Comparison of ENCODE assay signal across 1 cellular context in the genomic region with DNA sequence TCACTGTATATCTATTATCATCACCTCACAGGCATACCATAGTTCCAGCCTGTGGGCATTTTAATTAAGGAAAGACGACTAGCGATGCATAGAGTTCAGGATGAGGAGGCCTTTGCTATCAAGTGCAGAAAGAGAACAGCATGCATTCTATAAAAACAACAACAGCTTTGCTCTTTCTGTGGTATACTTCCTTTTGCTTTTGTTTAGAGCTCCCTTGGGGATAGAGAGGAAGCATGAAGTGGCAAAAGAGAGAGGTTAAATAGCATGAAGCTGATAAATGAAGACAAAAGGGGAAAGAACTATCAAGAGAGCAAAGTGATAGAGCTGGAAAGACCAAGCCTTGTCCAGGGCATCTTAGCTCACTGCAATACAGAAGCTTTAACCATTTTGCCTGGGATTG.
TF ChIP-seq lines count a peak whose summit lies in the region.

No MANE protein-coding gene starts in this region.

TF ChIP-seq in HepG2, 621 proteins besides CTCF, POLR2A, EP300 and RAD21:
- TF ChIP-seq, protein P1, sequence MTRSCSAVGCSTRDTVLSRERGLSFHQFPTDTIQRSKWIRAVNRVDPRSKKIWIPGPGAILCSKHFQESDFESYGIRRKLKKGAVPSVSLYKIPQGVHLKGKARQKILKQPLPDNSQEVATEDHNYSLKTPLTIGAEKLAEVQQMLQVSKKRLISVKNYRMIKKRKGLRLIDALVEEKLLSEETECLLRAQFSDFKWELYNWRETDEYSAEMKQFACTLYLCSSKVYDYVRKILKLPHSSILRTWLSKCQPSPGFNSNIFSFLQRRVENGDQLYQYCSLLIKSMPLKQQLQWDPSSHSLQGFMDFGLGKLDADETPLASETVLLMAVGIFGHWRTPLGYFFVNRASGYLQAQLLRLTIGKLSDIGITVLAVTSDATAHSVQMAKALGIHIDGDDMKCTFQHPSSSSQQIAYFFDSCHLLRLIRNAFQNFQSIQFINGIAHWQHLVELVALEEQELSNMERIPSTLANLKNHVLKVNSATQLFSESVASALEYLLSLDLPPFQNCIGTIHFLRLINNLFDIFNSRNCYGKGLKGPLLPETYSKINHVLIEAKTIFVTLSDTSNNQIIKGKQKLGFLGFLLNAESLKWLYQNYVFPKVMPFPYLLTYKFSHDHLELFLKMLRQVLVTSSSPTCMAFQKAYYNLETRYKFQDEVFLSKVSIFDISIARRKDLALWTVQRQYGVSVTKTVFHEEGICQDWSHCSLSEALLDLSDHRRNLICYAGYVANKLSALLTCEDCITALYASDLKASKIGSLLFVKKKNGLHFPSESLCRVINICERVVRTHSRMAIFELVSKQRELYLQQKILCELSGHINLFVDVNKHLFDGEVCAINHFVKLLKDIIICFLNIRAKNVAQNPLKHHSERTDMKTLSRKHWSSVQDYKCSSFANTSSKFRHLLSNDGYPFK (CRISPR knock-in tag; IDR thresholded peaks at IDR 0.05; ENCODE audit: borderline replicate concordance) = no peak
- TF ChIP-seq ZNF788 (CRISPR knock-in tag; IDR thresholded peaks at IDR 0.05; ENCODE audit: borderline replicate concordance) (no peak), MIER3 (CRISPR knock-in tag; IDR thresholded peaks at IDR 0.05; ENCODE audit: borderline replicate concordance) (no peak), RFX3 (CRISPR knock-in tag; IDR thresholded peaks at IDR 0.05) (no peak), NFE2L1 (CRISPR knock-in tag; IDR thresholded peaks at IDR 0.05; ENCODE audit: borderline replicate concordance) (no peak), DNMT3B (CRISPR knock-in tag; conservative IDR thresholded peaks at IDR 0.05) (no peak), SP4 (CRISPR knock-in tag; IDR thresholded peaks at IDR 0.05) (no peak), ZNF292 (CRISPR knock-in tag; IDR thresholded peaks at IDR 0.05; ENCODE audit: borderline replicate concordance, low read depth) (no peak), PHF5A (CRISPR knock-in tag; IDR thresholded peaks at IDR 0.05; ENCODE audit: low read depth, unreplicated experiment) (no peak)
- TF ChIP-seq, protein P2, sequence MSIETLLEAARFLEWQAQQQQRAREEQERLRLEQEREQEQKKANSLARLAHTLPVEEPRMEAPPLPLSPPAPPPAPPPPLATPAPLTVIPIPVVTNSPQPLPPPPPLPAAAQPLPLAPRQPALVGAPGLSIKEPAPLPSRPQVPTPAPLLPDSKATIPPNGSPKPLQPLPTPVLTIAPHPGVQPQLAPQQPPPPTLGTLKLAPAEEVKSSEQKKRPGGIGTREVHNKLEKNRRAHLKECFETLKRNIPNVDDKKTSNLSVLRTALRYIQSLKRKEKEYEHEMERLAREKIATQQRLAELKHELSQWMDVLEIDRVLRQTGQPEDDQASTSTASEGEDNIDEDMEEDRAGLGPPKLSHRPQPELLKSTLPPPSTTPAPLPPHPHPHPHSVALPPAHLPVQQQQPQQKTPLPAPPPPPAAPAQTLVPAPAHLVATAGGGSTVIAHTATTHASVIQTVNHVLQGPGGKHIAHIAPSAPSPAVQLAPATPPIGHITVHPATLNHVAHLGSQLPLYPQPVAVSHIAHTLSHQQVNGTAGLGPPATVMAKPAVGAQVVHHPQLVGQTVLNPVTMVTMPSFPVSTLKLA (IDR thresholded peaks at IDR 0.05) = no peak
